ENCODE assay signal across 2 cellular contexts in the genomic region with DNA sequence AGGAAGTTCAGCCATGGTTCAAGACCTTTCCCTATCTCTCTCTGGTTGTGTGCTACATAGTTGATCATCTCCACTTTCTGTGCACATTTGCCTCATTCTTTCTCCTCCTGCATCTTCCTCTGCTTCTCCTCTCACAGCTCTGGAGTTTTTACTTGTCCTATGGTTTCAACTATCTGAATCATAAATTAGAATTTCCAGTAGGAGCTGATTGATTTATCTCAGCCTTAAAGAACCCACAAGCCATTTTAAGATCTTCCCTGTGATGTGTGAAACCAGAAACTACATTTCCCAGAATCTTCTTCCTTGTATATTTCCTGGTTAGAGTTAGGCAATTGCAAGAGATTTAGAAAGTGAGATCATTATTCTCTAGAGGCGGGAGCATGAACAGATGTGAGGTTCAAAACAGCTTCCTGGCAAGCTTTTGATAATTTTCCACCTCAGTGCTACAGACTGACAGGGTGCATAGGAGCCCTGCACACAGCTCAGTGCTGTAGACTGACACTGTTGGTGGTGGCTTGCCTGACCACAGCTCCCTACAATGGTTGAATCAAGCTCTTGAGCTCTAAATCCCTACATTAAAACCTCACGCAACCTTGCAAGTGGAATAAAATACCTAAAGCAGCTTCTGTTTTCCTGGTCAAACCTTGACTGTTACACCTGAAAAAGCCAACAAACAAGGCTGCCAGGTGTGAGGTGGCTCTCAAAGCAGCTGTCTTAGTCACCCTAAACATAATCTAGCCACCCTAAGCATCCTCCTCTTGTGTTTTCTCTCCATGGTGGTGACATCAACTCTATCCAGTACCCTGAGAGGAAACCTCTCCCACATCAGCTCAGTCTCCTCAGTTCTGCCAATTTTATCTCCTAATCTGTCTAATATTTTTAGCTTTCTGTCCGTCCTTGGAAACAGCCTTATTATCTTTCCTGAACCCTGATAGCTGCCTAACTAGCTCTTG.
TF ChIP-seq lines count a peak whose summit lies in the region.

No MANE protein-coding gene starts in this region.

TF ChIP-seq in SK-N-SH, 30 proteins besides CTCF, POLR2A, EP300 and RAD21:
- TF ChIP-seq, protein P1, sequence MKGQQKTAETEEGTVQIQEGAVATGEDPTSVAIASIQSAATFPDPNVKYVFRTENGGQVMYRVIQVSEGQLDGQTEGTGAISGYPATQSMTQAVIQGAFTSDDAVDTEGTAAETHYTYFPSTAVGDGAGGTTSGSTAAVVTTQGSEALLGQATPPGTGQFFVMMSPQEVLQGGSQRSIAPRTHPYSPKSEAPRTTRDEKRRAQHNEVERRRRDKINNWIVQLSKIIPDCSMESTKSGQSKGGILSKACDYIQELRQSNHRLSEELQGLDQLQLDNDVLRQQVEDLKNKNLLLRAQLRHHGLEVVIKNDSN (IDR thresholded peaks at IDR 0.05; ENCODE audit: borderline replicate concordance, low read depth) = no peak
- TF ChIP-seq RCOR1 (IDR thresholded peaks at IDR 0.05; ENCODE audit: low read length) = no peak
- no peak for TF ChIP-seq SMC3 (IDR thresholded peaks at IDR 0.05; ENCODE audit: low read depth, low read length)

TF ChIP-seq in HepG2, 621 proteins besides CTCF, POLR2A, EP300 and RAD21:
- TF ChIP-seq KLF11 (CRISPR knock-in tag; IDR thresholded peaks at IDR 0.05) = no peak
- no peak for TF ChIP-seq ZNF816 (CRISPR knock-in tag; IDR thresholded peaks at IDR 0.05; ENCODE audit: borderline replicate concordance)
- no peak for TF ChIP-seq ZNF567 (CRISPR knock-in tag; IDR thresholded peaks at IDR 0.05; ENCODE audit: borderline replicate concordance)
- TF ChIP-seq ZNF703 (CRISPR knock-in tag; IDR thresholded peaks at IDR 0.05; ENCODE audit: borderline replicate concordance) = no peak
- no peak for TF ChIP-seq SIN3B (IDR thresholded peaks at IDR 0.05; ENCODE audit: low read length)
- no peak for TF ChIP-seq AHR (CRISPR knock-in tag; IDR thresholded peaks at IDR 0.05)
- TF ChIP-seq, protein P2, sequence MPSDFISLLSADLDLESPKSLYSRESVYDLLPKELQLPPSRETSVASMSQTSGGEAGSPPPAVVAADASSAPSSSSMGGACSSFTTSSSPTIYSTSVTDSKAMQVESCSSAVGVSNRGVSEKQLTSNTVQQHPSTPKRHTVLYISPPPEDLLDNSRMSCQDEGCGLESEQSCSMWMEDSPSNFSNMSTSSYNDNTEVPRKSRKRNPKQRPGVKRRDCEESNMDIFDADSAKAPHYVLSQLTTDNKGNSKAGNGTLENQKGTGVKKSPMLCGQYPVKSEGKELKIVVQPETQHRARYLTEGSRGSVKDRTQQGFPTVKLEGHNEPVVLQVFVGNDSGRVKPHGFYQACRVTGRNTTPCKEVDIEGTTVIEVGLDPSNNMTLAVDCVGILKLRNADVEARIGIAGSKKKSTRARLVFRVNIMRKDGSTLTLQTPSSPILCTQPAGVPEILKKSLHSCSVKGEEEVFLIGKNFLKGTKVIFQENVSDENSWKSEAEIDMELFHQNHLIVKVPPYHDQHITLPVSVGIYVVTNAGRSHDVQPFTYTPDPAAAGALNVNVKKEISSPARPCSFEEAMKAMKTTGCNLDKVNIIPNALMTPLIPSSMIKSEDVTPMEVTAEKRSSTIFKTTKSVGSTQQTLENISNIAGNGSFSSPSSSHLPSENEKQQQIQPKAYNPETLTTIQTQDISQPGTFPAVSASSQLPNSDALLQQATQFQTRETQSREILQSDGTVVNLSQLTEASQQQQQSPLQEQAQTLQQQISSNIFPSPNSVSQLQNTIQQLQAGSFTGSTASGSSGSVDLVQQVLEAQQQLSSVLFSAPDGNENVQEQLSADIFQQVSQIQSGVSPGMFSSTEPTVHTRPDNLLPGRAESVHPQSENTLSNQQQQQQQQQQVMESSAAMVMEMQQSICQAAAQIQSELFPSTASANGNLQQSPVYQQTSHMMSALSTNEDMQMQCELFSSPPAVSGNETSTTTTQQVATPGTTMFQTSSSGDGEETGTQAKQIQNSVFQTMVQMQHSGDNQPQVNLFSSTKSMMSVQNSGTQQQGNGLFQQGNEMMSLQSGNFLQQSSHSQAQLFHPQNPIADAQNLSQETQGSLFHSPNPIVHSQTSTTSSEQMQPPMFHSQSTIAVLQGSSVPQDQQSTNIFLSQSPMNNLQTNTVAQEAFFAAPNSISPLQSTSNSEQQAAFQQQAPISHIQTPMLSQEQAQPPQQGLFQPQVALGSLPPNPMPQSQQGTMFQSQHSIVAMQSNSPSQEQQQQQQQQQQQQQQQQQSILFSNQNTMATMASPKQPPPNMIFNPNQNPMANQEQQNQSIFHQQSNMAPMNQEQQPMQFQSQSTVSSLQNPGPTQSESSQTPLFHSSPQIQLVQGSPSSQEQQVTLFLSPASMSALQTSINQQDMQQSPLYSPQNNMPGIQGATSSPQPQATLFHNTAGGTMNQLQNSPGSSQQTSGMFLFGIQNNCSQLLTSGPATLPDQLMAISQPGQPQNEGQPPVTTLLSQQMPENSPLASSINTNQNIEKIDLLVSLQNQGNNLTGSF (CRISPR knock-in tag; IDR thresholded peaks at IDR 0.05) = no peak
- TF ChIP-seq, protein P3, sequence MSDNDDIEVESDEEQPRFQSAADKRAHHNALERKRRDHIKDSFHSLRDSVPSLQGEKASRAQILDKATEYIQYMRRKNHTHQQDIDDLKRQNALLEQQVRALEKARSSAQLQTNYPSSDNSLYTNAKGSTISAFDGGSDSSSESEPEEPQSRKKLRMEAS (IDR thresholded peaks at IDR 0.05) = no peak
- TF ChIP-seq, protein P4, sequence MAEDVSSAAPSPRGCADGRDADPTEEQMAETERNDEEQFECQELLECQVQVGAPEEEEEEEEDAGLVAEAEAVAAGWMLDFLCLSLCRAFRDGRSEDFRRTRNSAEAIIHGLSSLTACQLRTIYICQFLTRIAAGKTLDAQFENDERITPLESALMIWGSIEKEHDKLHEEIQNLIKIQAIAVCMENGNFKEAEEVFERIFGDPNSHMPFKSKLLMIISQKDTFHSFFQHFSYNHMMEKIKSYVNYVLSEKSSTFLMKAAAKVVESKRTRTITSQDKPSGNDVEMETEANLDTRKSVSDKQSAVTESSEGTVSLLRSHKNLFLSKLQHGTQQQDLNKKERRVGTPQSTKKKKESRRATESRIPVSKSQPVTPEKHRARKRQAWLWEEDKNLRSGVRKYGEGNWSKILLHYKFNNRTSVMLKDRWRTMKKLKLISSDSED (CRISPR knock-in tag; IDR thresholded peaks at IDR 0.05) = no peak
- TF ChIP-seq, protein P5, sequence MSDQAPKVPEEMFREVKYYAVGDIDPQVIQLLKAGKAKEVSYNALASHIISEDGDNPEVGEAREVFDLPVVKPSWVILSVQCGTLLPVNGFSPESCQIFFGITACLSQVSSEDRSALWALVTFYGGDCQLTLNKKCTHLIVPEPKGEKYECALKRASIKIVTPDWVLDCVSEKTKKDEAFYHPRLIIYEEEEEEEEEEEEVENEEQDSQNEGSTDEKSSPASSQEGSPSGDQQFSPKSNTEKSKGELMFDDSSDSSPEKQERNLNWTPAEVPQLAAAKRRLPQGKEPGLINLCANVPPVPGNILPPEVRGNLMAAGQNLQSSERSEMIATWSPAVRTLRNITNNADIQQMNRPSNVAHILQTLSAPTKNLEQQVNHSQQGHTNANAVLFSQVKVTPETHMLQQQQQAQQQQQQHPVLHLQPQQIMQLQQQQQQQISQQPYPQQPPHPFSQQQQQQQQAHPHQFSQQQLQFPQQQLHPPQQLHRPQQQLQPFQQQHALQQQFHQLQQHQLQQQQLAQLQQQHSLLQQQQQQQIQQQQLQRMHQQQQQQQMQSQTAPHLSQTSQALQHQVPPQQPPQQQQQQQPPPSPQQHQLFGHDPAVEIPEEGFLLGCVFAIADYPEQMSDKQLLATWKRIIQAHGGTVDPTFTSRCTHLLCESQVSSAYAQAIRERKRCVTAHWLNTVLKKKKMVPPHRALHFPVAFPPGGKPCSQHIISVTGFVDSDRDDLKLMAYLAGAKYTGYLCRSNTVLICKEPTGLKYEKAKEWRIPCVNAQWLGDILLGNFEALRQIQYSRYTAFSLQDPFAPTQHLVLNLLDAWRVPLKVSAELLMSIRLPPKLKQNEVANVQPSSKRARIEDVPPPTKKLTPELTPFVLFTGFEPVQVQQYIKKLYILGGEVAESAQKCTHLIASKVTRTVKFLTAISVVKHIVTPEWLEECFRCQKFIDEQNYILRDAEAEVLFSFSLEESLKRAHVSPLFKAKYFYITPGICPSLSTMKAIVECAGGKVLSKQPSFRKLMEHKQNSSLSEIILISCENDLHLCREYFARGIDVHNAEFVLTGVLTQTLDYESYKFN (CRISPR knock-in tag; conservative IDR thresholded peaks at IDR 0.05) = no peak
- no peak for TF ChIP-seq ZSCAN22 (CRISPR knock-in tag; IDR thresholded peaks at IDR 0.05)
- TF ChIP-seq, protein P6, sequence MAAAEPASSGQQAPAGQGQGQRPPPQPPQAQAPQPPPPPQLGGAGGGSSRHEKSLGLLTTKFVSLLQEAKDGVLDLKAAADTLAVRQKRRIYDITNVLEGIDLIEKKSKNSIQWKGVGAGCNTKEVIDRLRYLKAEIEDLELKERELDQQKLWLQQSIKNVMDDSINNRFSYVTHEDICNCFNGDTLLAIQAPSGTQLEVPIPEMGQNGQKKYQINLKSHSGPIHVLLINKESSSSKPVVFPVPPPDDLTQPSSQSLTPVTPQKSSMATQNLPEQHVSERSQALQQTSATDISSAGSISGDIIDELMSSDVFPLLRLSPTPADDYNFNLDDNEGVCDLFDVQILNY (CRISPR knock-in tag; conservative IDR thresholded peaks at IDR 0.05) = no peak
- TF ChIP-seq EHMT2 (IDR thresholded peaks at IDR 0.05; ENCODE audit: borderline replicate concordance, low read depth, low read length) = no peak
- no peak for TF ChIP-seq ZBTB20 (CRISPR knock-in tag; IDR thresholded peaks at IDR 0.05; ENCODE audit: borderline replicate concordance, low read depth)
- no peak for TF ChIP-seq ZNF780A (CRISPR knock-in tag; IDR thresholded peaks at IDR 0.05)
- TF ChIP-seq ZNF749 (CRISPR knock-in tag; IDR thresholded peaks at IDR 0.05; ENCODE audit: borderline replicate concordance) = no peak
- TF ChIP-seq MAFF (IDR thresholded peaks at IDR 0.05; ENCODE audit: low read depth, low read length) = no peak
- TF ChIP-seq MED8 (CRISPR knock-in tag; IDR thresholded peaks at IDR 0.05; ENCODE audit: insufficient replicate concordance) = no peak
- TF ChIP-seq, protein P7, sequence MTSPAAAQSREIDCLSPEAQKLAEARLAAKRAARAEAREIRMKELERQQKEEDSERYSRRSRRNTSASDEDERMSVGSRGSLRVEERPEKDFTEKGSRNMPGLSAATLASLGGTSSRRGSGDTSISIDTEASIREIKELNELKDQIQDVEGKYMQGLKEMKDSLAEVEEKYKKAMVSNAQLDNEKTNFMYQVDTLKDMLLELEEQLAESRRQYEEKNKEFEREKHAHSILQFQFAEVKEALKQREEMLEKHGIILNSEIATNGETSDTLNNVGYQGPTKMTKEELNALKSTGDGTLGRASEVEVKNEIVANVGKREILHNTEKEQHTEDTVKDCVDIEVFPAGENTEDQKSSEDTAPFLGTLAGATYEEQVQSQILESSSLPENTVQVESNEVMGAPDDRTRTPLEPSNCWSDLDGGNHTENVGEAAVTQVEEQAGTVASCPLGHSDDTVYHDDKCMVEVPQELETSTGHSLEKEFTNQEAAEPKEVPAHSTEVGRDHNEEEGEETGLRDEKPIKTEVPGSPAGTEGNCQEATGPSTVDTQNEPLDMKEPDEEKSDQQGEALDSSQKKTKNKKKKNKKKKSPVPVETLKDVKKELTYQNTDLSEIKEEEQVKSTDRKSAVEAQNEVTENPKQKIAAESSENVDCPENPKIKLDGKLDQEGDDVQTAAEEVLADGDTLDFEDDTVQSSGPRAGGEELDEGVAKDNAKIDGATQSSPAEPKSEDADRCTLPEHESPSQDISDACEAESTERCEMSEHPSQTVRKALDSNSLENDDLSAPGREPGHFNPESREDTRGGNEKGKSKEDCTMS (CRISPR knock-in tag; conservative IDR thresholded peaks at IDR 0.05) = no peak
- TF ChIP-seq, protein P8, sequence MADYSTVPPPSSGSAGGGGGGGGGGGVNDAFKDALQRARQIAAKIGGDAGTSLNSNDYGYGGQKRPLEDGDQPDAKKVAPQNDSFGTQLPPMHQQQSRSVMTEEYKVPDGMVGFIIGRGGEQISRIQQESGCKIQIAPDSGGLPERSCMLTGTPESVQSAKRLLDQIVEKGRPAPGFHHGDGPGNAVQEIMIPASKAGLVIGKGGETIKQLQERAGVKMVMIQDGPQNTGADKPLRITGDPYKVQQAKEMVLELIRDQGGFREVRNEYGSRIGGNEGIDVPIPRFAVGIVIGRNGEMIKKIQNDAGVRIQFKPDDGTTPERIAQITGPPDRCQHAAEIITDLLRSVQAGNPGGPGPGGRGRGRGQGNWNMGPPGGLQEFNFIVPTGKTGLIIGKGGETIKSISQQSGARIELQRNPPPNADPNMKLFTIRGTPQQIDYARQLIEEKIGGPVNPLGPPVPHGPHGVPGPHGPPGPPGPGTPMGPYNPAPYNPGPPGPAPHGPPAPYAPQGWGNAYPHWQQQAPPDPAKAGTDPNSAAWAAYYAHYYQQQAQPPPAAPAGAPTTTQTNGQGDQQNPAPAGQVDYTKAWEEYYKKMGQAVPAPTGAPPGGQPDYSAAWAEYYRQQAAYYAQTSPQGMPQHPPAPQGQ (CRISPR knock-in tag; IDR thresholded peaks at IDR 0.05; ENCODE audit: borderline replicate concordance) = no peak
TF ChIP-seq in HepG2: peak in this region for 0.
